9 cellular contexts compared by ENCODE assay signal in genomic region chr7:84757756-84758155, GRCh38.
"Had no signal": no experiment of that assay in that cellular context is flagged by ENCODE, and none has a peak within 500 bp of the region (broad histone marks: within the 10 kb centered on the region; RNA-seq: fewer than 3 reads in every experiment).

No MANE protein-coding gene starts in this region.

- H3K4me3 ChIP-seq: GM23338 had no signal

- H3K4me1 Mint-ChIP-seq: IgD-negative memory B cell had no signal

- H3K27me3 Mint-ChIP-seq: IgD-negative memory B cell had no signal

- DNase-seq: H9, HCEC 1CT, KBM-7 had no signal

- H3K36me3 Mint-ChIP-seq: IgD-negative memory B cell had no signal

- H3K4me3 Mint-ChIP-seq: GM23338, H9, IgD-negative memory B cell had no signal

- H3K27ac ChIP-seq: HL-60 had no signal

- FAIRE-seq: H1, H54, HepG2 had no signal

- H3K27ac Mint-ChIP-seq: GM23338, H9, IgD-negative memory B cell had no signal
